In the genomic region with DNA sequence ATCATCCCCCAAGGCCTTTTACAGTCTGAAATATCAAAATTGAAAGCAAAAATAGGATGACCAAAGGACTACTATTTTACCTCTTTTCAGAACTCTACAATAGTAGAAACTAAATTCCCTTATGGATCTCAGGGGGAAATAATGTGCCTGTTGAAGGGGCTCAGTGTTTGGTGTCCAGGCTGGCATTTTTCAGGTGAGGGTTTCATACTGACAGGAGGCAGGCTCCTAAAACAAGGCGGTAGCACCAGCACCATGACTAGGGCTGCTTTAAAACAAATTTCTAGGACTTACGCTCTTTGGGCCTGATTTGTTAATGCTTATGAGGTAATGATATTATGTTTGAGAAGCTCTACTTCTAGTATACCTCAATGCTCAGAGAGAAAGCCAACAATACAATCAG, we compare ENCODE assay signal across 1 cellular context.
TF ChIP-seq lines count a peak whose summit lies in the region.

No MANE protein-coding gene starts in this region.

TF ChIP-seq in GM12878, 131 proteins besides CTCF, POLR2A, EP300 and RAD21:
- TF ChIP-seq WRNIP1 (IDR thresholded peaks at IDR 0.05; ENCODE audit: borderline replicate concordance, low read depth, low read length) (no peak), GATAD2B (conservative IDR thresholded peaks at IDR 0.05; ENCODE audit: low read depth) (no peak), MXI1 (IDR thresholded peaks at IDR 0.05; ENCODE audit: low read depth, low read length) (no peak), MYC (IDR thresholded peaks at IDR 0.05; ENCODE audit: insufficient read depth, insufficient read length, insufficient replicate concordance, low read length, severe bottlenecking) (no peak), NR2C2 (IDR thresholded peaks at IDR 0.05; ENCODE audit: borderline replicate concordance, control insufficient read depth, insufficient read length, low read depth) (no peak), CREB1 (IDR thresholded peaks at IDR 0.05; ENCODE audit: low read depth) (no peak), LARP7 (IDR thresholded peaks at IDR 0.05) (no peak), SREBF1 (IDR thresholded peaks at IDR 0.05; ENCODE audit: low read length) (no peak), TAF1 (IDR thresholded peaks at IDR 0.05; ENCODE audit: borderline replicate concordance, low read depth, low read length) (no peak)
- TF ChIP-seq, protein P1, sequence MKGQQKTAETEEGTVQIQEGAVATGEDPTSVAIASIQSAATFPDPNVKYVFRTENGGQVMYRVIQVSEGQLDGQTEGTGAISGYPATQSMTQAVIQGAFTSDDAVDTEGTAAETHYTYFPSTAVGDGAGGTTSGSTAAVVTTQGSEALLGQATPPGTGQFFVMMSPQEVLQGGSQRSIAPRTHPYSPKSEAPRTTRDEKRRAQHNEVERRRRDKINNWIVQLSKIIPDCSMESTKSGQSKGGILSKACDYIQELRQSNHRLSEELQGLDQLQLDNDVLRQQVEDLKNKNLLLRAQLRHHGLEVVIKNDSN (IDR thresholded peaks at IDR 0.05; ENCODE audit: borderline replicate concordance, extremely low read length, insufficient read depth, low read depth, low read length): no peak
- TF ChIP-seq, protein P2, sequence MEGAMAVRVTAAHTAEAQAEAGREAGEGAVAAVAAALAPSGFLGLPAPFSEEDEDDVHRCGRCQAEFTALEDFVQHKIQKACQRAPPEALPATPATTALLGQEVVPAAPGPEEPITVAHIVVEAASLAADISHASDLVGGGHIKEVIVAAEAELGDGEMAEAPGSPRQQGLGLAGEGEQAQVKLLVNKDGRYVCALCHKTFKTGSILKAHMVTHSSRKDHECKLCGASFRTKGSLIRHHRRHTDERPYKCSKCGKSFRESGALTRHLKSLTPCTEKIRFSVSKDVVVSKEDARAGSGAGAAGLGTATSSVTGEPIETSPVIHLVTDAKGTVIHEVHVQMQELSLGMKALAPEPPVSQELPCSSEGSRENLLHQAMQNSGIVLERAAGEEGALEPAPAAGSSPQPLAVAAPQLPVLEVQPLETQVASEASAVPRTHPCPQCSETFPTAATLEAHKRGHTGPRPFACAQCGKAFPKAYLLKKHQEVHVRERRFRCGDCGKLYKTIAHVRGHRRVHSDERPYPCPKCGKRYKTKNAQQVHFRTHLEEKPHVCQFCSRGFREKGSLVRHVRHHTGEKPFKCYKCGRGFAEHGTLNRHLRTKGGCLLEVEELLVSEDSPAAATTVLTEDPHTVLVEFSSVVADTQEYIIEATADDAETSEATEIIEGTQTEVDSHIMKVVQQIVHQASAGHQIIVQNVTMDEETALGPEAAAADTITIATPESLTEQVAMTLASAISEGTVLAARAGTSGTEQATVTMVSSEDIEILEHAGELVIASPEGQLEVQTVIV (IDR thresholded peaks at IDR 0.05; ENCODE audit: borderline replicate concordance, partially characterized antibody): no peak
- TF ChIP-seq, protein P3, sequence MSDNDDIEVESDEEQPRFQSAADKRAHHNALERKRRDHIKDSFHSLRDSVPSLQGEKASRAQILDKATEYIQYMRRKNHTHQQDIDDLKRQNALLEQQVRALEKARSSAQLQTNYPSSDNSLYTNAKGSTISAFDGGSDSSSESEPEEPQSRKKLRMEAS (IDR thresholded peaks at IDR 0.05; ENCODE audit: low read depth, low read length): no peak
